In the genomic region with DNA sequence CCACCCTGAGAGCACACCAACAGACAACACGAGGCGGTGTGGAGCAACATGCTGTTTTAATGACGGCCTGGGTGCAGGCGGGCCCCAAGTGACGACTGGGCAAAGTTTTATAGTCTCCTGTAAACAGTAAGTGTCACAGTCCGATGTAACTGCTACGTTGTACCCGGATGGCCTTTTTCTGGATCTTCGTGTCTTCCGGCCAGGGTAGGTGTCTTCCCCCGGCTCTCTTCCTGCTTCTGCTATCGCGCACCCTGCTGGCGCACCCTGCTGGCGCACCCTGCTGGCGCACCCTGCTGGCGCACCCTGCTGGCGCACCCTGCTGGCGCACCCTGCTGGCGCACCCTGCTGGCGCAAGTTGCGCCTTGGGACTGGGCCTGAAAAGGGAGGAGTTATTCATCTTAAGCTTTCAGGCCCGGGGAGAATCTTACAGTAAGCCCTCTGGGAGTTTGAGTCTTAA, we compare ENCODE assay signal across 16 cellular contexts.
A peak's percentile ranks its signal among the peaks of the same experiment; 100 is the strongest.
DNase-seq lines count a peak whose midpoint lies in the region; ATAC-seq, FAIRE-seq and TF ChIP-seq lines count a peak whose summit lies in the region.
"Had no signal": no experiment of that assay in that cellular context is flagged by ENCODE, and none has a peak within 500 bp of the region (broad histone marks: within the 10 kb centered on the region; RNA-seq: fewer than 3 reads in every experiment).

No MANE protein-coding gene starts in this region.

- no peaks in the 10 kb centered on the region for H3K36me3 Mint-ChIP-seq in nephron progenitor cell (ENCODE audit: low read depth)
- H3K36me3 Mint-ChIP-seq: activated naive CD4-positive, alpha-beta T cell treated with anti-CD3 and anti-CD28 coated beads, Interleukin-2, amount 50 U/mL, for 72 hours had no signal

- POLR2A ChIA-PET in GM12878 (lab: Charles Lee), result no interaction called here

- ATAC-seq in GM12878 (no peak), HG02610 (IDR thresholded peaks at IDR 0.05; ENCODE audit: unreplicated experiment) (no peak)
- ATAC-seq: activated naive CD4-positive, alpha-beta T cell treated with anti-CD3 and anti-CD28 coated beads, Interleukin-2, amount 50 U/mL, for 72 hours; left cardiac atrium had no signal

- TF ChIP-seq RAD21 in GM12878 (IDR thresholded peaks at IDR 0.05; ENCODE audit: insufficient read depth, low read depth, low read length), result no peak

- no peak overlapping the region for H3K4me3 ChIP-seq in HFF-Myc (replicated peaks; ENCODE audit: low read depth, low read length)
- no peak overlapping the region for H3K4me3 ChIP-seq in GM12878
- H3K4me3 ChIP-seq: vagina had no signal

- TF ChIP-seq CTCF in HFF-Myc (IDR thresholded peaks at IDR 0.05; ENCODE audit: low read depth, low read length, missing control alignments), result peak; percentile 30
- TF ChIP-seq CTCF in GM12878 (IDR thresholded peaks at IDR 0.05 in 2 of 3, conservative IDR thresholded peaks at IDR 0.05 in 1 of 3; ENCODE audit: control insufficient read depth in 2 of 3, extremely low read depth in 1 of 3, insufficient read depth in 1 of 3, low read depth in 3 of 3, low read length in 3 of 3), result no peak
- TF ChIP-seq CTCF in nephron progenitor cell (IDR thresholded peaks at IDR 0.05), result peak; percentile 23

- WGBS in GM12878 (ENCODE audit: insufficient coverage, insufficient replicate concordance, low lambda C conversion rate, missing lambda C conversion rate), result 82% methylated on average over 22 of the region's 23 CpGs

- no peak for TF ChIP-seq POLR2A in GM12878 (IDR thresholded peaks at IDR 0.05; ENCODE audit: low read depth, low read length)

- TF ChIP-seq EP300 in GM12878 (IDR thresholded peaks at IDR 0.05; ENCODE audit: borderline replicate concordance in 1 of 2, control insufficient read depth in 1 of 2, low read depth in 2 of 2, low read length in 2 of 2), result no peak

- H4K20me1 ChIP-seq in GM12878 (ENCODE audit: control insufficient read depth, insufficient read depth), result no peaks in the 10 kb centered on the region

- H3K27me3 ChIP-seq in GM12878 (replicated peaks in 1 of 2; ENCODE audit: control insufficient read depth in 2 of 2, insufficient read depth in 2 of 2, low read length in 1 of 2), result no peaks in the 10 kb centered on the region
- H3K27me3 ChIP-seq: vagina had no signal

- in situ Hi-C loops in GM12878 (cut with MboI), result no loop called here

- no peak overlapping the region for H3K27ac Mint-ChIP-seq in nephron progenitor cell
- H3K27ac Mint-ChIP-seq: activated naive CD4-positive, alpha-beta T cell treated with anti-CD3 and anti-CD28 coated beads, Interleukin-2, amount 50 U/mL, for 72 hours; CD4-positive, alpha-beta T cell had no signal

- RAD21 ChIA-PET in GM12878 (lab: Charles Lee; ENCODE audit: unreplicated experiment), result no interaction called here

- H3K9ac ChIP-seq in GM12878 (ENCODE audit: control insufficient read depth, insufficient read depth, low read length), result no peak overlapping the region

- intact Hi-C loops in GM12878 (cut with micrococcal nuclease; ENCODE audit: unreplicated experiment), result no loop called here

- H3K9me3 ChIP-seq in GM12878 (replicated peaks; ENCODE audit: control insufficient read depth, insufficient read depth, low read length), result no peaks in the 10 kb centered on the region
- H3K9me3 ChIP-seq: vagina had no signal

- peaks cover 4% of the 10 kb centered on the region for H3K4me1 ChIP-seq in GM12878 (ENCODE audit: control insufficient read depth, insufficient read depth, low read length)
- H3K4me1 ChIP-seq: vagina had no signal

- no peaks in the 10 kb centered on the region for H3K9me3 Mint-ChIP-seq in nephron progenitor cell

- CTCF ChIA-PET in GM12878 (lab: Yijun Ruan, JAX), result no interaction called here

- H3K27ac ChIP-seq in GM12878 (ENCODE audit: control insufficient read depth, insufficient read depth), result no peak overlapping the region
- H3K27ac ChIP-seq: vagina had no signal

- H3K27me3 Mint-ChIP-seq in nephron progenitor cell (ENCODE audit: low read depth, poor library complexity), result peaks cover 7% of the 10 kb centered on the region
- H3K27me3 Mint-ChIP-seq: CD4-positive, alpha-beta T cell had no signal

- H3K4me2 ChIP-seq in GM12878 (ENCODE audit: control insufficient read depth, insufficient read depth), result no peak overlapping the region

- H3K36me3 ChIP-seq in GM12878 (ENCODE audit: control insufficient read depth in 2 of 2, insufficient read depth in 2 of 2, low read length in 1 of 2), result no peaks in the 10 kb centered on the region
- H3K36me3 ChIP-seq: vagina had no signal

- FAIRE-seq in GM12878 (lab: Jason Lieb, UNC), result no peak
- FAIRE-seq: G401.6 had no signal

- H3K4me3 Mint-ChIP-seq in nephron progenitor cell, result no peak overlapping the region
- H3K4me3 Mint-ChIP-seq: CD4-positive, alpha-beta T cell had no signal

- H3K79me2 ChIP-seq in GM12878 (ENCODE audit: control insufficient read depth, insufficient read depth, low read length), result no peaks in the 10 kb centered on the region

- peak; percentile 34 for DNase-seq in ELF-1 (ENCODE audit: low read depth, low spot score)
- no peak for DNase-seq in HFF-Myc (ENCODE audit: extremely low read depth, low read depth)
- DNase-seq in GM12878 (ENCODE audit: low read depth, low spot score), result no peak
- DNase-seq in nephron progenitor cell, result peak; percentile 4
- DNase-seq in NCI-H226, result no peak
- no peak for DNase-seq in NCI-H2081 (lab: John Stamatoyannopoulos, UW)
- DNase-seq: activated CD8-positive, alpha-beta memory T cell treated with anti-CD3 and anti-CD28 coated beads, Interleukin-2, amount 50 U/mL, for 4 hours; CD4-positive, alpha-beta T cell; head of caudate nucleus; left cardiac atrium; NCI-H2171 treated with DMSO at 0.1 percent for 48 hours; stimulated activated CD4-positive, alpha-beta T cell treated with anti-CD3 and anti-CD28 coated beads, Interleukin-2, amount 100 ng/mL, for 24 hours had no signal

- SMC1A ChIA-PET in GM12878 (lab: Charles Lee; ENCODE audit: uncharacterized antibody, unreplicated experiment), result no interaction called here

- BruUV-seq in GM12878 (replicated peaks; lab: Mats Ljungman, UMichigan), result no TSS peak

- no peak overlapping the region for H2AFZ ChIP-seq in GM12878 (ENCODE audit: control insufficient read depth, low read depth, low read length)

- peaks cover 18% of the 10 kb centered on the region for H3K4me1 Mint-ChIP-seq in nephron progenitor cell

TF ChIP-seq in GM12878, 131 proteins besides CTCF, POLR2A, EP300 and RAD21:
- no peak for TF ChIP-seq SMAD5 (IDR thresholded peaks at IDR 0.05; ENCODE audit: low read depth)
- TF ChIP-seq, protein P1, sequence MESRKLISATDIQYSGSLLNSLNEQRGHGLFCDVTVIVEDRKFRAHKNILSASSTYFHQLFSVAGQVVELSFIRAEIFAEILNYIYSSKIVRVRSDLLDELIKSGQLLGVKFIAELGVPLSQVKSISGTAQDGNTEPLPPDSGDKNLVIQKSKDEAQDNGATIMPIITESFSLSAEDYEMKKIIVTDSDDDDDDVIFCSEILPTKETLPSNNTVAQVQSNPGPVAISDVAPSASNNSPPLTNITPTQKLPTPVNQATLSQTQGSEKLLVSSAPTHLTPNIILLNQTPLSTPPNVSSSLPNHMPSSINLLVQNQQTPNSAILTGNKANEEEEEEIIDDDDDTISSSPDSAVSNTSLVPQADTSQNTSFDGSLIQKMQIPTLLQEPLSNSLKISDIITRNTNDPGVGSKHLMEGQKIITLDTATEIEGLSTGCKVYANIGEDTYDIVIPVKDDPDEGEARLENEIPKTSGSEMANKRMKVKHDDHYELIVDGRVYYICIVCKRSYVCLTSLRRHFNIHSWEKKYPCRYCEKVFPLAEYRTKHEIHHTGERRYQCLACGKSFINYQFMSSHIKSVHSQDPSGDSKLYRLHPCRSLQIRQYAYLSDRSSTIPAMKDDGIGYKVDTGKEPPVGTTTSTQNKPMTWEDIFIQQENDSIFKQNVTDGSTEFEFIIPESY (IDR thresholded peaks at IDR 0.05), result 0 out of 2 replicates have a peak, but pooled peaks have one; percentile 40
TF ChIP-seq in GM12878: peak in this region for 1.

Comparison
In these comparisons a context has a peak if more than half of its experiments do, and no peak if none do; other contexts are left out.
1. DNase-seq: peak in ELF-1 (single experiment) and nephron progenitor cell (single experiment); none in HFF-Myc (single experiment), GM12878 (single experiment), NCI-H226 (single experiment) and NCI-H2081 (0 of 2).
2. CTCF ChIP-seq: peak in HFF-Myc (single experiment) and nephron progenitor cell (single experiment); none in GM12878 (0 of 3).